In genomic region chr3:148173836-148174235, GRCh38 we compare ENCODE assay signal across 20 cellular contexts.
DNase-seq lines count a peak whose midpoint lies in the region; ATAC-seq, FAIRE-seq and TF ChIP-seq lines count a peak whose summit lies in the region.
"Had no signal": no experiment of that assay in that cellular context is flagged by ENCODE, and none has a peak within 500 bp of the region (broad histone marks: within the 10 kb centered on the region; RNA-seq: fewer than 3 reads in every experiment).

No MANE protein-coding gene starts in this region.

- intact Hi-C loops in cardiac septum (cut with DNase I): no loop called here

- H3K4me3 ChIP-seq in fibroblast of villous mesenchyme (ENCODE audit: low read depth, low read length) (no peak overlapping the region), tibial nerve (no peak overlapping the region)
- H3K4me3 ChIP-seq: A549, PC-9, thoracic aorta had no signal

- TF ChIP-seq CTCF in fibroblast of villous mesenchyme (IDR thresholded peaks at IDR 0.05; ENCODE audit: insufficient read depth, low read depth, low read length) (no peak), tibial nerve (IDR thresholded peaks at IDR 0.05) (no peak)

- FAIRE-seq in HTR-8/SVneo (lab: Jason Lieb, UNC): no peak
- FAIRE-seq: A549 had no signal

- DNase-seq in EH (ENCODE audit: low read depth) (peak; percentile 15), NOMO-1 treated with DMSO at 0.1 percent for 48 hours (lab: John Stamatoyannopoulos, UW; ENCODE audit: unreplicated experiment) (peak; percentile 44), fibroblast of villous mesenchyme (ENCODE audit: low read depth) (peak; percentile 12), cardiac septum (ENCODE audit: low spot score) (no peak), HTR-8/SVneo (ENCODE audit: insufficient read length, low spot score) (no peak), SKM-1 (lab: John Stamatoyannopoulos, UW; ENCODE audit: unreplicated experiment) (no peak), tibial nerve (ENCODE audit: low spot score in 2 of 2) (no peak)
- DNase-seq: activated effector memory CD4-positive, alpha-beta T cell treated with Interleukin-2 at 50 U/mL for 16 hours; aorta; CD8-positive, alpha-beta memory T cell; dermis blood vessel endothelial cell; H7; left ventricle myocardium superior; naive thymus-derived CD4-positive, alpha-beta T cell; PC-9; stimulated activated CD4-positive, alpha-beta T cell treated with anti-CD3 and anti-CD28 coated beads, Interleukin-1b, Interleukin-23, amount 100 ng/mL, for 48 hours had no signal

- H3K9me3 ChIP-seq in tibial nerve: no peaks in the 10 kb centered on the region
- H3K9me3 ChIP-seq: A549, thoracic aorta had no signal

- no peak for TF ChIP-seq POLR2A in tibial nerve (IDR thresholded peaks at IDR 0.05)

- peaks cover 0 to 14% (median 0%) of the 10 kb centered on the region in 4 donors for H3K4me1 ChIP-seq in tibial nerve
- H3K4me1 ChIP-seq: A549 had no signal

- H3K36me3 ChIP-seq in tibial nerve: no peaks in the 10 kb centered on the region
- H3K36me3 ChIP-seq: thoracic aorta had no signal

- no peak for TF ChIP-seq EP300 in tibial nerve (IDR thresholded peaks at IDR 0.05)

- H3K27me3 ChIP-seq in tibial nerve: no peaks in the 10 kb centered on the region

- H3K27ac ChIP-seq in tibial nerve: no peak overlapping the region
- H3K27ac ChIP-seq: A549, PC-9, thoracic aorta had no signal

- peak; percentile 66 for ATAC-seq in GM19467 (IDR thresholded peaks at IDR 0.05; ENCODE audit: unreplicated experiment)
- ATAC-seq: A549; left ventricle myocardium superior; naive thymus-derived CD4-positive, alpha-beta T cell; WTC11 had no signal

- WGBS in tibial nerve, 2 donors: 43 to 61% methylated on average over 4 of the region's 4 CpGs

Comparison
In these comparisons a context has a peak if more than half of its experiments do, and no peak if none do; other contexts are left out.
1. DNase-seq: peak in EH (single experiment), NOMO-1 treated with DMSO at 0.1 percent for 48 hours (single experiment) and fibroblast of villous mesenchyme (single experiment); none in cardiac septum (single experiment), HTR-8/SVneo (single experiment), SKM-1 (single experiment) and tibial nerve (0 of 2).